ENCODE assay signal across 1 cellular context in genomic region chr1:225635649-225636048, GRCh38.
TF ChIP-seq lines count a peak whose summit lies in the region.

No MANE protein-coding gene starts in this region.

TF ChIP-seq in SK-N-SH, 30 proteins besides CTCF, POLR2A, EP300 and RAD21 (continued from another document):
- no peak for TF ChIP-seq ZBTB33 (IDR thresholded peaks at IDR 0.05; ENCODE audit: borderline replicate concordance, low read depth)
TF ChIP-seq in SK-N-SH: peak in this region for 0.
